Comparison of ENCODE assay signal across 8 cellular contexts in the genomic region with DNA sequence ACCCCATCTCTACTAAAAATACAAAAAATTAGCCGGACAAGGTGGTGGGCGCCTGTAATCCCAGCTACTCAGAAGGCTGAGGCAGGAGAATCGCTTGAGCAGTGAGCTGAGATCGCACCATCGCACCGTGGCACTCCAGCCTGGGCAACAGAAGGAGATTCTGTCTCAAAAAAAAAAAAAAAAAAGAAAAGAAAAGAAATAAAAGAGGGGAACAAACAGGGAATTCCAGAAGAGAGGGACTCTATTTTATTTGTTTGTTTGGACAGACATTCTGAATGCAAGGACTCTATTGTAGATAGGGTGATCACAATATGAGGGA. TPM values are rescaled to one million over a fixed set of nuclear protein-coding genes. Genes with fewer than 3 reads are reported as not detected.
DNase-seq lines count a peak whose midpoint lies in the region; ATAC-seq and TF ChIP-seq lines count a peak whose summit lies in the region.
"Not testable (repeated sequence)": the region's sequence is repeated elsewhere in the genome, so short reads cannot be mapped to it uniquely, and the experiment has no call there.

No MANE protein-coding gene starts in this region.

- H3K9me3 ChIP-seq in DND-41 (ENCODE audit: insufficient read depth, low read length, severe bottlenecking); Loucy (ENCODE audit: insufficient read depth, low read depth, low read length); ascending aorta; lower lobe of right lung; prostate gland; vagina: not testable (repeated sequence)

- TF ChIP-seq CTCF in DND-41 (IDR thresholded peaks at IDR 0.05; ENCODE audit: borderline replicate concordance, extremely low read depth, low read length, poor library complexity, severe bottlenecking); Loucy (conservative IDR thresholded peaks at IDR 0.05; ENCODE audit: low read length); WTC11 (IDR thresholded peaks at IDR 0.05); ascending aorta (IDR thresholded peaks at IDR 0.05); epithelial cell of esophagus (IDR thresholded peaks at IDR 0.05; ENCODE audit: insufficient read depth, low read depth, low read length, missing control alignments); lower lobe of right lung (IDR thresholded peaks at IDR 0.05); prostate gland (IDR thresholded peaks at IDR 0.05); vagina (IDR thresholded peaks at IDR 0.05): not testable (repeated sequence)

- H3K36me3 ChIP-seq in DND-41 (ENCODE audit: insufficient read depth, low read length) (peaks cover 53% of the 10 kb centered on the region), ascending aorta (peaks cover 4 to 29% of the 10 kb centered on the region in 2 donors), lower lobe of right lung (peaks cover 38% of the 10 kb centered on the region), vagina (peaks cover 0 to 13% of the 10 kb centered on the region in 2 donors)
- not testable (repeated sequence) for H3K36me3 ChIP-seq in Loucy (ENCODE audit: insufficient read depth, low read length); prostate gland

- H3K4me2 ChIP-seq in DND-41 (ENCODE audit: insufficient read depth, low read length) (peak overlapping the region; percentile 94), Loucy (ENCODE audit: low read depth, low read length, poor library complexity, severe bottlenecking) (peak overlapping the region; percentile 90)

- H3K36me3 Mint-ChIP-seq in WTC11, result peaks cover 34% of the 10 kb centered on the region

- TF ChIP-seq POLR2A in prostate gland (IDR thresholded peaks at IDR 0.05); vagina (IDR thresholded peaks at IDR 0.05): not testable (repeated sequence)

- CTCF ChIA-PET in WTC11 (lab: Charles Lee), result interaction anchor here (0.7 kb wide), 1 partner anchor 130 kb away, joined by 3 read pairs; no protein-coding TSS in a partner anchor

- not testable (repeated sequence) for H3K27me3 ChIP-seq in DND-41 (ENCODE audit: insufficient read depth, low read length, poor library complexity); Loucy (ENCODE audit: insufficient read depth, low read length, poor library complexity, severe bottlenecking); ascending aorta; lower lobe of right lung (ENCODE audit: low read depth); prostate gland (replicated peaks; ENCODE audit: insufficient read depth); vagina

- not testable (repeated sequence) for H3K9me2 ChIP-seq in Loucy (replicated peaks; ENCODE audit: low read depth, low read length)

- intact Hi-C loops in ascending aorta (cut with DNase I) (loop anchor here (2.0 kb wide), 3 partner anchors 21 to 69 kb away; partner anchors contain the start of genes DDAH2, HSPA1A, HSPA1L and NEU1), vagina (cut with DNase I) (loop anchor here (10.0 kb wide), 1 partner anchor 59 kb away; the partner anchor contains the start of gene CLIC1)
- intact Hi-C loops in lower lobe of right lung (cut with DNase I); prostate gland (cut with DNase I): not testable (repeated sequence)

- H3K27ac Mint-ChIP-seq in WTC11, result peak overlapping the region; percentile 8; the same call in 1 of the 2 replicates

- not testable (repeated sequence) for H2AFZ ChIP-seq in DND-41 (ENCODE audit: low read depth, low read length); Loucy (ENCODE audit: low read length)

- H3K4me1 ChIP-seq in DND-41 (ENCODE audit: insufficient read depth, low read length) (peaks cover 40% of the 10 kb centered on the region), Loucy (ENCODE audit: insufficient read depth, low read length, poor library complexity, severe bottlenecking) (peaks cover 49% of the 10 kb centered on the region), ascending aorta (peaks cover 4 to 14% of the 10 kb centered on the region in 2 donors), lower lobe of right lung (peaks cover 30% of the 10 kb centered on the region), vagina (peaks cover 26% of the 10 kb centered on the region)
- H3K4me1 ChIP-seq in prostate gland (replicated peaks), result not testable (repeated sequence)

- POLR2A ChIA-PET in WTC11 (lab: Charles Lee), result not testable (repeated sequence)

- ATAC-seq in DND-41 (ENCODE audit: insufficient read depth, low read depth); WTC11; lower lobe of right lung: not testable (repeated sequence)

- 88% methylated on average over 6 of the region's 6 CpGs for WGBS in prostate gland

- not testable (repeated sequence) for H3K4me1 Mint-ChIP-seq in WTC11

- H3K9ac ChIP-seq in DND-41 (ENCODE audit: low read depth, low read length), result peak overlapping the region; percentile 93
- H3K9ac ChIP-seq in Loucy (ENCODE audit: low read depth, low read length, poor library complexity, severe bottlenecking), result peak overlapping the region; percentile 96

- H3K9me3 Mint-ChIP-seq in WTC11, result not testable (repeated sequence)

- H3K79me2 ChIP-seq in DND-41 (ENCODE audit: insufficient read depth, low read length) (peaks cover 44% of the 10 kb centered on the region), Loucy (ENCODE audit: insufficient read depth, low read length) (peaks cover 43% of the 10 kb centered on the region)

- H3K4me3 ChIP-seq in DND-41 (ENCODE audit: low read depth in 1 of 2, low read length in 2 of 2) (peak overlapping the region; percentile 97 to 99; a peak in 3 of 4 replicates), Loucy (ENCODE audit: low read length, poor library complexity, severe bottlenecking) (peak overlapping the region; percentile 100), ascending aorta (peak overlapping the region in 1 of 2 donors; percentile 81), epithelial cell of esophagus (ENCODE audit: low read length) (peak overlapping the region; percentile 94), lower lobe of right lung (peak overlapping the region; percentile 94)
- not testable (repeated sequence) for H3K4me3 ChIP-seq in prostate gland, vagina

- H3K27ac ChIP-seq in DND-41 (ENCODE audit: low read length) (peak overlapping the region; percentile 93), ascending aorta (peak overlapping the region; percentile 88 to 92), prostate gland (peak overlapping the region; percentile 89 to 97), vagina (peak overlapping the region; percentile 97)
- not testable (repeated sequence) for H3K27ac ChIP-seq in lower lobe of right lung

- H4K20me1 ChIP-seq in DND-41 (ENCODE audit: insufficient read depth, low read length), result not testable (repeated sequence)
- peaks cover 19% of the 10 kb centered on the region for H4K20me1 ChIP-seq in Loucy (ENCODE audit: insufficient read depth, low read length, poor library complexity, severe bottlenecking)

- H3F3A ChIP-seq in Loucy (ENCODE audit: low read depth), result not testable (repeated sequence)

- not testable (repeated sequence) for H3K27me3 Mint-ChIP-seq in WTC11 (ENCODE audit: low read depth)

- not testable (repeated sequence) for DNase-seq in DND-41; WTC11 (ENCODE audit: low spot score); ascending aorta (ENCODE audit: low spot score in 2 of 2); epithelial cell of esophagus (ENCODE audit: low read depth); lower lobe of right lung; prostate gland (ENCODE audit: low spot score); vagina (ENCODE audit: extremely low spot score in 2 of 2)

- H3K4me3 Mint-ChIP-seq in WTC11, result peak overlapping the region; percentile 99

RNA-seq across cellular contexts. Expression of gene VARS1, which starts 1.7 kb away (rescaled TPM):
- 147 to 177 TPM (median 161 TPM) in 3 replicates for total RNA-seq in WTC11 (2021)
- 48.3 TPM for total RNA-seq in ascending aorta
- total RNA-seq in lower lobe of right lung, result 44.1 TPM
- total RNA-seq in prostate gland, result 10 to 100 TPM; 38.5 to 49.9 TPM
- total RNA-seq in vagina, result 39.8 TPM

RNA-seq across cellular contexts. Expression of gene LSM2, which starts 12.9 kb away (rescaled TPM):
- total RNA-seq in WTC11 (2021) (104 to 121 TPM (median 119 TPM) in 3 replicates), ascending aorta (61.3 TPM), lower lobe of right lung (30.5 TPM), prostate gland (10 to 100 TPM; 51.9 to 52.5 TPM), vagina (51.6 TPM)

RNA-seq across cellular contexts. Expression of gene VWA7, which starts 16.8 kb away (rescaled TPM):
- total RNA-seq in WTC11 (2021) (1.2 to 1.8 TPM (median 1.4 TPM) in 3 replicates), ascending aorta (not detected), lower lobe of right lung (4.2 TPM), prostate gland (10 to 100 TPM in 1 of 2 donors, 1 to 10 TPM in 1; 2.7 to 13.0 TPM), vagina (0.74 TPM)

RNA-seq across cellular contexts. Expression of gene HSPA1L, which starts 21.2 kb away (rescaled TPM):
- total RNA-seq in WTC11 (2021) (1.2 to 2.1 TPM (median 1.9 TPM) in 3 replicates), ascending aorta (not detected), lower lobe of right lung (2.5 TPM), prostate gland (1 to 10 TPM; 1.5 to 8.5 TPM), vagina (0.98 TPM)

RNA-seq across cellular contexts. Expression of gene HSPA1A, which starts 21.5 kb away (rescaled TPM):
- total RNA-seq in WTC11 (2021) (57.2 to 80.1 TPM (median 75.8 TPM) in 3 replicates), ascending aorta (288 TPM), lower lobe of right lung (230 TPM), prostate gland (100 to 1,000 TPM; 230 to 440 TPM), vagina (345 TPM)
